20 cellular contexts compared by ENCODE assay signal in genomic region chr10:79130846-79131245, GRCh38.
DNase-seq lines count a peak whose midpoint lies in the region; ATAC-seq and TF ChIP-seq lines count a peak whose summit lies in the region.
"Had no signal": no experiment of that assay in that cellular context is flagged by ENCODE, and none has a peak within 500 bp of the region (broad histone marks: within the 10 kb centered on the region; RNA-seq: fewer than 3 reads in every experiment).

No MANE protein-coding gene starts in this region.

- CTCF ChIA-PET in WTC11 (lab: Charles Lee), result interaction anchor here (1.0 to 4.6 kb wide), 5 partner anchors 13 to 82 kb away, joined by 3 to 21 read pairs (median 4); no protein-coding TSS in a partner anchor

- DNase-seq in AG10803 (ENCODE audit: low read depth) (peak; percentile 40), GM23338 (ENCODE audit: low spot score) (peak; percentile 62), WTC11 (ENCODE audit: low spot score) (no peak), mesendoderm (peak; percentile 89), lower leg skin (ENCODE audit: low spot score in 2 of 2) (no peak), upper lobe of right lung (no peak), DMS 273 treated with DMSO at 0.1 percent for 48 hours (lab: John Stamatoyannopoulos, UW) (no peak)
- DNase-seq: activated CD4-positive, alpha-beta T cell treated with anti-CD3 and anti-CD28 coated beads for 1 hour; activated CD8-positive, alpha-beta memory T cell treated with anti-CD3 and anti-CD28 coated beads for 24 hours; activated T-cell treated with anti-CD3 and anti-CD28 coated beads, Interleukin-2, amount 50 U/mL, for 48 hours; CD4-positive, alpha-beta memory T cell; kidney; MM.1S; NCI-H1694; PC-9; substantia nigra had no signal

- H3K56ac ChIP-seq in mesendoderm (ENCODE audit: low read length), result peak overlapping the region; percentile 22

- H3K9me3 ChIP-seq in upper lobe of right lung, result no peaks in the 10 kb centered on the region
- H3K9me3 ChIP-seq: vagina had no signal

- H4K5ac ChIP-seq in mesendoderm (ENCODE audit: low read length), result no peak overlapping the region

- no peak overlapping the region for H3K23ac ChIP-seq in mesendoderm (ENCODE audit: low read length)

- TF ChIP-seq CTCF in AG10803 (conservative IDR thresholded peaks at IDR 0.05; ENCODE audit: low read length) (no peak), GM23338 (conservative IDR thresholded peaks at IDR 0.05; ENCODE audit: low read depth in 2 of 2) (no peak), WTC11 (IDR thresholded peaks at IDR 0.05) (no peak), lower leg skin (IDR thresholded peaks at IDR 0.05) (no peak), upper lobe of right lung (IDR thresholded peaks at IDR 0.05) (no peak)

- H3K27me3 Mint-ChIP-seq in GM23338 (ENCODE audit: insufficient read depth, low read depth, poor library complexity) (peaks cover 26% of the 10 kb centered on the region), WTC11 (ENCODE audit: low read depth) (no peaks in the 10 kb centered on the region)
- H3K27me3 Mint-ChIP-seq: CD4-positive, alpha-beta memory T cell; natural killer cell treated with Interleukin-12 subunit alpha and Interleukin-12 subunit beta and Interleukin-15 and Interleukin-18, amount 100 ng/mL, for 72 hours had no signal

- POLR2A ChIA-PET in WTC11 (lab: Charles Lee), result interaction anchor here (1.4 kb wide), 1 partner anchor 28 kb away, joined by 6 read pairs; no protein-coding TSS in a partner anchor

- no peaks in the 10 kb centered on the region for H4K20me1 ChIP-seq in GM23338 (replicated peaks; ENCODE audit: insufficient read depth)

- H3K27ac Mint-ChIP-seq in GM23338 (peak overlapping the region; percentile 58), WTC11 (no peak overlapping the region)
- H3K27ac Mint-ChIP-seq: natural killer cell treated with Interleukin-12 subunit alpha and Interleukin-12 subunit beta and Interleukin-15 and Interleukin-18, amount 100 ng/mL, for 72 hours had no signal

- H2AK5ac ChIP-seq in mesendoderm (ENCODE audit: low read length), result peak overlapping the region; percentile 41

- H2BK120ac ChIP-seq in mesendoderm (ENCODE audit: low read depth, low read length), result no peak overlapping the region

- no peaks in the 10 kb centered on the region for H3K36me3 ChIP-seq in GM23338 (ENCODE audit: insufficient read depth)
- peaks cover 3% of the 10 kb centered on the region for H3K36me3 ChIP-seq in mesendoderm (ENCODE audit: control insufficient read depth, insufficient read depth, low read length)
- H3K36me3 ChIP-seq in upper lobe of right lung, result peaks cover 1% of the 10 kb centered on the region

- H3K4me1 Mint-ChIP-seq in GM23338, result peaks cover 80% of the 10 kb centered on the region
- peaks cover 82% of the 10 kb centered on the region for H3K4me1 Mint-ChIP-seq in WTC11

- H3K36me3 Mint-ChIP-seq in GM23338 (ENCODE audit: low read depth) (no peaks in the 10 kb centered on the region), WTC11 (no peaks in the 10 kb centered on the region)
- H3K36me3 Mint-ChIP-seq: activated naive CD4-positive, alpha-beta T cell treated with anti-CD3 and anti-CD28 coated beads, Interleukin-2, amount 50 U/mL, for 72 hours; natural killer cell treated with Interleukin-12 subunit alpha and Interleukin-12 subunit beta and Interleukin-15 and Interleukin-18, amount 100 ng/mL, for 72 hours had no signal

- no peak overlapping the region for H3K9ac ChIP-seq in mesendoderm (ENCODE audit: low read length)

- H3K4me3 Mint-ChIP-seq in GM23338, result peak overlapping the region; percentile 35; the same call in 1 of the 3 replicates
- peak overlapping the region; percentile 20; the same call in 1 of the 2 replicates for H3K4me3 Mint-ChIP-seq in WTC11
- H3K4me3 Mint-ChIP-seq: CD4-positive, alpha-beta memory T cell; natural killer cell treated with Interleukin-12 subunit alpha and Interleukin-12 subunit beta and Interleukin-15 and Interleukin-18, amount 100 ng/mL, for 72 hours had no signal

- no peak overlapping the region for H2BK15ac ChIP-seq in mesendoderm (replicated peaks; ENCODE audit: low read depth)

- H3K27me3 ChIP-seq in GM23338 (ENCODE audit: insufficient read depth), result no peaks in the 10 kb centered on the region
- no peaks in the 10 kb centered on the region for H3K27me3 ChIP-seq in mesendoderm (ENCODE audit: insufficient read depth, low read length, poor library complexity)
- H3K27me3 ChIP-seq in upper lobe of right lung, result no peaks in the 10 kb centered on the region
- H3K27me3 ChIP-seq: vagina had no signal

- peak overlapping the region; percentile 21 for H2BK5ac ChIP-seq in mesendoderm (ENCODE audit: low read length)

- no peak overlapping the region for H2AFZ ChIP-seq in GM23338
- H2AFZ ChIP-seq: PC-9 had no signal

- H3K4me2 ChIP-seq in GM23338, result peak overlapping the region; percentile 34
- H3K4me2 ChIP-seq in mesendoderm (ENCODE audit: low read length), result no peak overlapping the region
- H3K4me2 ChIP-seq: PC-9 had no signal

- H4K8ac ChIP-seq in mesendoderm (ENCODE audit: low read depth, low read length), result no peak overlapping the region

- H3K79me2 ChIP-seq in GM23338 (replicated peaks; ENCODE audit: insufficient read depth) (peaks cover 25% of the 10 kb centered on the region), mesendoderm (ENCODE audit: control insufficient read depth, insufficient read depth, low read length) (peaks cover 27% of the 10 kb centered on the region)

- WGBS in mesendoderm (ENCODE audit: extremely low coverage, insufficient coverage, low lambda C conversion rate), result no CpG with 5 or more reads among the region's 5 CpGs
- WGBS in lower leg skin, 2 donors, result 85 to 93% methylated on average over 5 of the region's 5 CpGs

- ATAC-seq in GM23338 (peak; percentile 4), WTC11 (peak; percentile 7), upper lobe of right lung (no peak), HG03432 (IDR thresholded peaks at IDR 0.05; ENCODE audit: unreplicated experiment) (no peak)
- ATAC-seq: activated naive CD4-positive, alpha-beta T cell treated with anti-CD3 and anti-CD28 coated beads, Interleukin-2, amount 50 U/mL, for 72 hours; natural killer cell treated with Interleukin-12 subunit alpha and Interleukin-12 subunit beta and Interleukin-15 and Interleukin-18, amount 100 ng/mL, for 72 hours had no signal

- H3K4me1 ChIP-seq in GM23338 (ENCODE audit: insufficient read depth) (peaks cover 69% of the 10 kb centered on the region), mesendoderm (ENCODE audit: control insufficient read depth, low read depth, low read length) (peaks cover 43% of the 10 kb centered on the region), upper lobe of right lung (peaks cover 56% of the 10 kb centered on the region)

- H3K9me3 Mint-ChIP-seq in GM23338 (no peaks in the 10 kb centered on the region), WTC11 (no peaks in the 10 kb centered on the region)
- H3K9me3 Mint-ChIP-seq: activated naive CD4-positive, alpha-beta T cell treated with anti-CD3 and anti-CD28 coated beads, Interleukin-2, amount 50 U/mL, for 72 hours; CD4-positive, alpha-beta memory T cell; natural killer cell treated with Interleukin-12 subunit alpha and Interleukin-12 subunit beta and Interleukin-15 and Interleukin-18, amount 100 ng/mL, for 72 hours had no signal

- H3K4ac ChIP-seq in mesendoderm (ENCODE audit: low read depth, low read length), result no peak overlapping the region

- intact Hi-C loops in lower leg skin (cut with DNase I; ENCODE audit: low total_unique reads) (no loop called here), upper lobe of right lung (cut with DNase I) (no loop called here)

- H3K79me1 ChIP-seq in mesendoderm (ENCODE audit: low read length), result peaks cover 44% of the 10 kb centered on the region

- H3K9me2 ChIP-seq in GM23338 (ENCODE audit: insufficient read depth), result no peaks in the 10 kb centered on the region

- H3K27ac ChIP-seq in GM23338 (ENCODE audit: low read depth), result no peak overlapping the region
- peak overlapping the region; percentile 90 for H3K27ac ChIP-seq in mesendoderm (ENCODE audit: low read depth, low read length)
- H3K27ac ChIP-seq in upper lobe of right lung, result no peak overlapping the region
- H3K27ac ChIP-seq: PC-9 had no signal

- H3F3A ChIP-seq in GM23338 (replicated peaks; ENCODE audit: low read depth), result no peaks in the 10 kb centered on the region

- TF ChIP-seq POLR2A in lower leg skin (IDR thresholded peaks at IDR 0.05), result no peak

- peak overlapping the region; percentile 61 for H3K18ac ChIP-seq in mesendoderm (ENCODE audit: low read length)

- H3K4me3 ChIP-seq in AG10803 (ENCODE audit: low read length), result no peak overlapping the region
- no peak overlapping the region for H3K4me3 ChIP-seq in GM23338
- no peak overlapping the region for H3K4me3 ChIP-seq in mesendoderm (ENCODE audit: low read length)
- no peak overlapping the region for H3K4me3 ChIP-seq in lower leg skin (ENCODE audit: low read depth, poor library complexity, severe bottlenecking)
- no peak overlapping the region for H3K4me3 ChIP-seq in upper lobe of right lung
- H3K4me3 ChIP-seq: PC-9, vagina had no signal

TF ChIP-seq in WTC11, 78 proteins besides CTCF, POLR2A, EP300 and RAD21:
- no peak for TF ChIP-seq FOXP4 (CRISPR knock-in tag; IDR thresholded peaks at IDR 0.05)
- TF ChIP-seq SOX15 (CRISPR knock-in tag; IDR thresholded peaks at IDR 0.05), result no peak
- no peak for TF ChIP-seq MAX (CRISPR knock-in tag; IDR thresholded peaks at IDR 0.05)
- no peak for TF ChIP-seq ZNF138 (CRISPR knock-in tag; conservative IDR thresholded peaks at IDR 0.05)

Comparison
In these comparisons a context has a peak if more than half of its experiments do, and no peak if none do; other contexts are left out.
1. DNase-seq: peak in AG10803 (single experiment), GM23338 (single experiment) and mesendoderm (single experiment); none in WTC11 (single experiment), lower leg skin (0 of 2), upper lobe of right lung (single experiment) and DMS 273 treated with DMSO at 0.1 percent for 48 hours (single experiment).
2. ATAC-seq: peak in GM23338 (single experiment) and WTC11 (single experiment); none in upper lobe of right lung (single experiment) and HG03432 (single experiment).